18 cellular contexts compared by ENCODE assay signal in genomic region chr2:210938228-210938627, GRCh38.
"Had no signal": no experiment of that assay in that cellular context is flagged by ENCODE, and none has a peak within 500 bp of the region (broad histone marks: within the 10 kb centered on the region; RNA-seq: fewer than 3 reads in every experiment).

No MANE protein-coding gene starts in this region.

- H3K27ac ChIP-seq: body of pancreas, pancreas, tibial nerve, VCaP had no signal

- H3K27me3 ChIP-seq: body of pancreas, pancreas, tibial nerve had no signal

- DNase-seq: activated CD4-positive, alpha-beta memory T cell treated with anti-CD3 and anti-CD28 coated beads for 36 hours; activated CD4-positive, alpha-beta T cell treated with anti-CD3 and anti-CD28 coated beads for 1 hour; activated CD8-positive, alpha-beta memory T cell treated with anti-CD3 and anti-CD28 coated beads, Interleukin-2, amount 10 ng/mL, durations not matched to agents 7 days and 5 days; activated naive CD4-positive, alpha-beta T cell treated with anti-CD3 and anti-CD28 coated beads for 36 hours; activated T-cell treated with anti-CD3 and anti-CD28 coated beads, Interleukin-2, amount 50 U/mL, for 1 hour; body of pancreas; cerebellar nuclear complex; immature natural killer cell; left colon; midbrain; pancreas; SHP77; stimulated activated CD4-positive, alpha-beta T cell treated with anti-CD3 and anti-CD28 coated beads, Interleukin-4, amount 100 ng/mL, for 4 hours; stimulated activated CD8-positive, alpha-beta memory T cell treated with anti-CD3 and anti-CD28 coated beads, Interleukin-4, amount 100 ng/mL, for 48 hours; stimulated activated naive CD4-positive, alpha-beta T cell treated with Interleukin-2 at 50 U/mL for 16 hours; substantia nigra had no signal

- H3K4me3 ChIP-seq: body of pancreas, pancreas, tibial nerve had no signal

- H3K4me1 ChIP-seq: tibial nerve had no signal

- H3K36me3 ChIP-seq: pancreas, tibial nerve had no signal

- ATAC-seq: activated CD8-positive, alpha-beta memory T cell treated with anti-CD3 and anti-CD28 coated beads, Interleukin-2, amount 10 ng/mL, durations not matched to agents 7 days and 5 days; body of pancreas; left colon; pancreas had no signal

- H3K9me3 ChIP-seq: pancreas had no signal
